ENCODE assay signal across 19 cellular contexts in genomic region chr1:236130372-236130771, GRCh38.
"Had no signal": no experiment of that assay in that cellular context is flagged by ENCODE, and none has a peak within 500 bp of the region (broad histone marks: within the 10 kb centered on the region; RNA-seq: fewer than 3 reads in every experiment).

No MANE protein-coding gene starts in this region.

- H3K4me1 Mint-ChIP-seq: immature natural killer cell had no signal

- ATAC-seq: foreskin keratinocyte, heart right ventricle, left cardiac atrium, left lung, left ventricle myocardium superior, lower lobe of right lung had no signal

- H3K27me3 ChIP-seq: colonic mucosa, dorsolateral prefrontal cortex had no signal

- H3K4me3 Mint-ChIP-seq: dendritic cell treated with granulocyte-macrophage colony-stimulating factor and Interleukin-4, amounts not matched to agents 40 ng/mL and 50 ng/mL, for 4 days; immature natural killer cell had no signal

- H3K9me3 Mint-ChIP-seq: dendritic cell treated with granulocyte-macrophage colony-stimulating factor and Interleukin-4, amounts not matched to agents 40 ng/mL and 50 ng/mL, for 4 days; immature natural killer cell had no signal

- H3K27ac ChIP-seq: colonic mucosa, esophagus muscularis mucosa, foreskin keratinocyte, heart right ventricle, left lung, lower lobe of right lung had no signal

- H3K27ac Mint-ChIP-seq: dendritic cell treated with granulocyte-macrophage colony-stimulating factor and Interleukin-4, amounts not matched to agents 40 ng/mL and 50 ng/mL, for 4 days; immature natural killer cell had no signal

- H3K4me3 ChIP-seq: colonic mucosa, dorsolateral prefrontal cortex, esophagus muscularis mucosa, heart right ventricle, left lung, lower lobe of right lung had no signal

- H3K36me3 ChIP-seq: colonic mucosa, esophagus muscularis mucosa, heart right ventricle, left lung, lower lobe of right lung had no signal

- H3K36me3 Mint-ChIP-seq: immature natural killer cell had no signal

- H3K4me1 ChIP-seq: colonic mucosa, esophagus muscularis mucosa, foreskin keratinocyte, heart right ventricle, left lung, lower lobe of right lung had no signal

- DNase-seq: colonic mucosa; cortex of kidney; dorsolateral prefrontal cortex; effector CD4-positive, alpha-beta T cell; effector memory CD4-positive, alpha-beta T cell; foreskin keratinocyte; glutamatergic neuron; head of caudate nucleus; heart right ventricle; hypothalamus; immature natural killer cell; left cardiac atrium; left lung; left ventricle myocardium superior; lower lobe of right lung; mesenchymal stem cell; midbrain had no signal

- H3K9me3 ChIP-seq: colonic mucosa, left lung, lower lobe of right lung had no signal
